In genomic region chr4:40573593-40574311, GRCh38 we compare ENCODE assay signal across 15 cellular contexts. TPM values are rescaled to one million over a fixed set of nuclear protein-coding genes. Genes with fewer than 3 reads are reported as not detected.
DNase-seq lines count a peak whose midpoint lies in the region; ATAC-seq, FAIRE-seq and TF ChIP-seq lines count a peak whose summit lies in the region.
"Had no signal": no experiment of that assay in that cellular context is flagged by ENCODE, and none has a peak within 500 bp of the region (broad histone marks: within the 10 kb centered on the region; RNA-seq: fewer than 3 reads in every experiment).

No MANE protein-coding gene starts in this region.

- no peaks in the 10 kb centered on the region for H4K20me1 ChIP-seq in HepG2 (ENCODE audit: insufficient read depth, low read length)

- H3K9me3 ChIP-seq in HepG2 (ENCODE audit: low read length) (no peaks in the 10 kb centered on the region), upper lobe of left lung (no peaks in the 10 kb centered on the region)
- H3K9me3 ChIP-seq: BE2C, sigmoid colon had no signal

- no peak for ATAC-seq in natural killer cell treated with Interleukin-12 subunit alpha and Interleukin-12 subunit beta and Interleukin-15 and Interleukin-18, amount 100 ng/mL, for 72 hours
- ATAC-seq in natural killer cell, result no peak
- no peak for ATAC-seq in HepG2
- ATAC-seq in upper lobe of left lung (ENCODE audit: low FRiP score in 2 of 2), result peak in 1 of 2 donors; percentile 58
- ATAC-seq: PC-3 had no signal

- no peak overlapping the region for H3K27ac Mint-ChIP-seq in natural killer cell treated with Interleukin-12 subunit alpha and Interleukin-12 subunit beta and Interleukin-15 and Interleukin-18, amount 100 ng/mL, for 72 hours
- peak overlapping the region in 1 of 2 donors; percentile 15 for H3K27ac Mint-ChIP-seq in natural killer cell

- H3K4me1 ChIP-seq in HepG2 (ENCODE audit: insufficient read depth, low read length), result peaks cover 30% of the 10 kb centered on the region
- peaks cover 24 to 53% (median 29%) of the 10 kb centered on the region in 4 donors for H3K4me1 ChIP-seq in upper lobe of left lung
- H3K4me1 ChIP-seq: BE2C had no signal

- TF ChIP-seq RAD21 in HepG2 (CRISPR knock-in tag; IDR thresholded peaks at IDR 0.05), result no peak

- 34% methylated on average over 6 of the region's 6 CpGs for WGBS in HepG2 (ENCODE audit: low lambda C conversion rate)
- 53 to 59% methylated on average over 6 of the region's 6 CpGs for WGBS in upper lobe of left lung, 2 donors

- POLR2A ChIA-PET in HepG2 (lab: Yijun Ruan, JAX), result no interaction called here

- no peaks in the 10 kb centered on the region for H3K36me3 Mint-ChIP-seq in natural killer cell treated with Interleukin-12 subunit alpha and Interleukin-12 subunit beta and Interleukin-15 and Interleukin-18, amount 100 ng/mL, for 72 hours
- H3K36me3 Mint-ChIP-seq in natural killer cell, result no peaks in the 10 kb centered on the region

- H3K4me2 ChIP-seq in HepG2 (ENCODE audit: low read depth, low read length), result no peak overlapping the region

- TF ChIP-seq CTCF in natural killer cell (IDR thresholded peaks at IDR 0.05) (no peak), HepG2 (CRISPR knock-in tag; IDR thresholded peaks at IDR 0.05) (no peak), upper lobe of left lung (IDR thresholded peaks at IDR 0.05) (no peak)

- no TSS peak for BruUV-seq in HepG2 (replicated peaks; lab: Mats Ljungman, UMichigan)

- no peaks in the 10 kb centered on the region for H3K79me2 ChIP-seq in HepG2 (ENCODE audit: insufficient read depth, low read length)

- peak overlapping the region; percentile 2 for H3K4me3 Mint-ChIP-seq in natural killer cell treated with Interleukin-12 subunit alpha and Interleukin-12 subunit beta and Interleukin-15 and Interleukin-18, amount 100 ng/mL, for 72 hours
- H3K4me3 Mint-ChIP-seq in natural killer cell, result no peak overlapping the region

- no peak overlapping the region for H3K9ac ChIP-seq in HepG2 (ENCODE audit: insufficient read depth, low read depth, low read length)

- in situ Hi-C loops in HepG2 (cut with HindIII; ENCODE audit: extremely low pct_ligation_motif_present, low pct_unique_long_range_greater_than_20kb), result no loop called here

- no peak overlapping the region for H2AFZ ChIP-seq in HepG2 (ENCODE audit: low read length)

- peaks cover 8 to 19% of the 10 kb centered on the region in 2 donors for H3K27me3 Mint-ChIP-seq in natural killer cell treated with Interleukin-12 subunit alpha and Interleukin-12 subunit beta and Interleukin-15 and Interleukin-18, amount 100 ng/mL, for 72 hours
- H3K27me3 Mint-ChIP-seq in natural killer cell (ENCODE audit: low read depth in 2 of 2), result peaks cover 0 to 3% of the 10 kb centered on the region in 2 donors

- H3K9me3 Mint-ChIP-seq in natural killer cell treated with Interleukin-12 subunit alpha and Interleukin-12 subunit beta and Interleukin-15 and Interleukin-18, amount 100 ng/mL, for 72 hours, result no peaks in the 10 kb centered on the region
- H3K9me3 Mint-ChIP-seq in natural killer cell, result no peaks in the 10 kb centered on the region

- H3K4me1 Mint-ChIP-seq in natural killer cell treated with Interleukin-12 subunit alpha and Interleukin-12 subunit beta and Interleukin-15 and Interleukin-18, amount 100 ng/mL, for 72 hours (ENCODE audit: low read depth in 2 of 2), result peaks cover 9 to 14% of the 10 kb centered on the region in 2 donors
- H3K4me1 Mint-ChIP-seq in natural killer cell, result peaks cover 6 to 13% of the 10 kb centered on the region in 2 donors

- H3K27me3 ChIP-seq in HepG2 (ENCODE audit: control insufficient read depth in 1 of 2, insufficient read depth in 2 of 2, low read length in 2 of 2) (no peaks in the 10 kb centered on the region), upper lobe of left lung (no peaks in the 10 kb centered on the region)
- H3K27me3 ChIP-seq: BE2C, sigmoid colon had no signal

- TF ChIP-seq POLR2A in HepG2 (IDR thresholded peaks at IDR 0.05; ENCODE audit: insufficient read depth in 1 of 2, low read depth in 2 of 2, low read length in 2 of 2) (no peak), upper lobe of left lung (IDR thresholded peaks at IDR 0.05) (no peak), erythroblast (IDR thresholded peaks at IDR 0.05; ENCODE audit: low read length) (no peak)

- intact Hi-C loops in natural killer cell (cut with micrococcal nuclease) (no loop called here), HepG2 (cut with micrococcal nuclease; ENCODE audit: unreplicated experiment) (no loop called here)

- H3K4me3 ChIP-seq in HepG2 (replicated peaks in 1 of 3; ENCODE audit: insufficient read depth in 1 of 3, low read depth in 2 of 3, low read length in 3 of 3) (no peak overlapping the region), upper lobe of left lung (no peak overlapping the region)
- H3K4me3 ChIP-seq: sigmoid colon had no signal

- no peaks in the 10 kb centered on the region for H3K36me3 ChIP-seq in HepG2 (replicated peaks in 1 of 2; ENCODE audit: control insufficient read depth in 1 of 2, insufficient read depth in 2 of 2, low read length in 2 of 2)
- H3K36me3 ChIP-seq in upper lobe of left lung, result no peaks in the 10 kb centered on the region
- H3K36me3 ChIP-seq: BE2C, sigmoid colon had no signal

- H3K27ac ChIP-seq in HepG2 (ENCODE audit: extremely low read length, insufficient read depth, low read length) (no peak overlapping the region), upper lobe of left lung (peak overlapping the region; percentile 64 to 82 (median 72))

- no peak for TF ChIP-seq EP300 in HepG2 (IDR thresholded peaks at IDR 0.05; ENCODE audit: low read depth in 2 of 2, low read length in 2 of 2)
- no peak for TF ChIP-seq EP300 in HepG2 (CRISPR knock-in tag; IDR thresholded peaks at IDR 0.05; ENCODE audit: borderline replicate concordance)
- no peak for TF ChIP-seq EP300 in upper lobe of left lung (IDR thresholded peaks at IDR 0.05)

- CTCF ChIA-PET in HepG2 (lab: Yijun Ruan, JAX; ENCODE audit: low intra/inter-chr PET ratio, low total read pairs), result no interaction called here

- FAIRE-seq in HepG2 (lab: Jason Lieb, UNC) (no peak), frontal cortex (lab: Jason Lieb, UNC) (no peak)
- FAIRE-seq: colon, TTC549 had no signal

- no peak for DNase-seq in natural killer cell treated with Interleukin-12 subunit alpha and Interleukin-12 subunit beta and Interleukin-15 and Interleukin-18, amount 100 ng/mL, for 72 hours (ENCODE audit: low spot score)
- DNase-seq in natural killer cell (no peak), SKM-1 treated with dmso at 0.1 percent for 144 hours (lab: John Stamatoyannopoulos, UW; ENCODE audit: unreplicated experiment) (peak; percentile 93), HepG2 (ENCODE audit: low spot score) (no peak), upper lobe of left lung (peak in 1 of 2 donors; percentile 67), middle frontal gyrus (ENCODE audit: extremely low spot score, low spot score) (no peak), erythroblast (lab: John Stamatoyannopoulos, UW) (no peak), frontal cortex (ENCODE audit: low spot score in 2 of 2) (no peak)
- DNase-seq: BE2C, foreskin melanocyte, NCI-H1694 treated with DMSO at 0.1 percent for 48 hours, PC-3, sigmoid colon had no signal

TF ChIP-seq in HepG2, 621 proteins besides CTCF, POLR2A, EP300 and RAD21:
- TF ChIP-seq PBX3 (CRISPR knock-in tag; IDR thresholded peaks at IDR 0.05; ENCODE audit: borderline replicate concordance) (no peak), SRSF9 (IDR thresholded peaks at IDR 0.05; ENCODE audit: borderline replicate concordance, insufficient read depth, low read depth, low read length, poor library complexity, severe bottlenecking) (peak; percentile 46)
TF ChIP-seq in HepG2: peak in this region for 1.

RNA-seq across cellular contexts. Expression of gene RBM47, which starts 55.9 kb away (rescaled TPM):
- 10 to 100 TPM in 1 of 2 donors, 1 to 10 TPM in 1; 8.5 to 15.4 TPM for total RNA-seq in natural killer cell treated with Interleukin-12 subunit alpha and Interleukin-12 subunit beta and Interleukin-15 and Interleukin-18, amount 100 ng/mL, for 72 hours
- total RNA-seq in natural killer cell (1 to 10 TPM; 2.0 to 7.7 (median 3.9) TPM), HepG2 (2016; rRNA removed; fragmentation: Illumina TruSeq; extraction: Trizol) (2.5 and 3.9 TPM in 2 replicates), upper lobe of left lung (100 to 1,000 TPM; 111 to 448 (median 149) TPM), frontal cortex (0.82 TPM)
- total RNA-seq in HepG2 (2016; cell fraction: cytosol; rRNA removed; fragmentation: Illumina TruSeq; extraction: Trizol; ENCODE audit: low read depth), result 0.20 and 0.26 TPM in 2 replicates
- total RNA-seq in HepG2 (2016; cell fraction: insoluble cytoplasmic fraction; rRNA removed; fragmentation: Illumina TruSeq; extraction: Trizol), result 2.2 and 3.2 TPM in 2 replicates
- 0.90 and 0.96 TPM in 2 replicates for total RNA-seq in HepG2 (2016; cell fraction: membrane; rRNA removed; fragmentation: Illumina TruSeq; extraction: Trizol)
- total RNA-seq in HepG2 (2016; cell fraction: nucleus; rRNA removed; fragmentation: Illumina TruSeq; extraction: Trizol), result 1.5 and 1.6 TPM in 2 replicates
- polyA plus RNA-seq in HepG2 (2011; rRNA removed), result 1.2 and 2.0 TPM in 2 replicates
- polyA plus RNA-seq in HepG2 (2011; cell fraction: cytosol; rRNA removed), result 1.8 and 2.5 TPM in 2 replicates
- 2.0 and 3.4 TPM in 2 replicates for polyA plus RNA-seq in HepG2 (2011; cell fraction: nucleus; rRNA removed)
- 2.9 and 3.1 TPM in 2 replicates for polyA plus RNA-seq in HepG2 (2012)
- polyA plus RNA-seq in HepG2 (2016; cell fraction: cytosol; fragmentation: Illumina TruSeq; extraction: Trizol; ENCODE audit: low read depth), result 0.06 and 0.08 TPM in 2 replicates
- polyA plus RNA-seq in HepG2 (2016; cell fraction: insoluble cytoplasmic fraction; fragmentation: Illumina TruSeq; extraction: Trizol; ENCODE audit: low read depth), result 2.9 and 4.7 TPM in 2 replicates
- 0.32 and 0.45 TPM in 2 replicates for polyA plus RNA-seq in HepG2 (2016; cell fraction: membrane; fragmentation: Illumina TruSeq; extraction: Trizol; ENCODE audit: low read depth)
- 1.5 TPM in 2 replicates for polyA plus RNA-seq in HepG2 (2016; cell fraction: nucleus; fragmentation: Illumina TruSeq; extraction: Trizol; ENCODE audit: insufficient read depth, low read depth)
- polyA minus RNA-seq in HepG2 (2011; rRNA and poly(A)+ RNA removed; ENCODE audit: low replicate concordance), result 9.8 and 38.2 TPM in 2 replicates
- 2.9 and 3.0 TPM in 2 replicates for polyA minus RNA-seq in HepG2 (2011; cell fraction: cytosol; rRNA and poly(A)+ RNA removed)
- 1.8 and 2.9 TPM in 2 replicates for polyA minus RNA-seq in HepG2 (2011; cell fraction: nucleus; rRNA and poly(A)+ RNA removed)

Comparison
In these comparisons a context has a peak if more than half of its experiments do, and no peak if none do; other contexts are left out.
1. RNA of gene RBM47, which starts 55.9 kb away (total RNA-seq): 111 to 448 TPM in upper lobe of left lung; 8.5 to 15.4 TPM in natural killer cell treated with Interleukin-12 subunit alpha and Interleukin-12 subunit beta and Interleukin-15 and Interleukin-18, amount 100 ng/mL, for 72 hours, 2.0 to 7.7 TPM in natural killer cell, 0.20 to 3.9 TPM in HepG2 and 0.82 TPM in frontal cortex (single experiment); every median in the first group is over 4 times any median in the second.